Comparison of ENCODE assay signal across 22 cellular contexts in the genomic region with DNA sequence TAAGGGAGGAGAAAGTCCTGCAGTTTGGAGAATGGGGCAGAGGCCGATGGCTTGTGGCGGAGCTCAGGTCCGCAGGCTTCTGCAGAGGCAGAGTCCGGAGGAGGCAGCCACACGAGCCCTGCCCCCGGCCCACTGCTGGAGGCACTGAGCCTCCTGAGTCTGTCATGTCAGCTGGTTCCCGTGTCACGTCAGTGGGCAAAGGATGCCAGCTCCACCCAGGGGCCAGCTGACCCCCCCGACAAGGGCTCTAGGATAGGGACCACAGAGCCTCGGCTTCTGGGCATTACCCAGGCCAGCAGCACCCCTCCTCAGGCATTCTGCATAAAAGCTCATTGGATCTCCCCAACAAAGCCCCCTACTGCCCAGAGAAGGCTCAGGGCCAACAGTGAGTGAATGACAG. TPM values are rescaled to one million over a fixed set of nuclear protein-coding genes. Genes with fewer than 3 reads are reported as not detected.
DNase-seq lines count a peak whose midpoint lies in the region; ATAC-seq and TF ChIP-seq lines count a peak whose summit lies in the region.
"Had no signal": no experiment of that assay in that cellular context is flagged by ENCODE, and none has a peak within 500 bp of the region (broad histone marks: within the 10 kb centered on the region; RNA-seq: fewer than 3 reads in every experiment).

No MANE protein-coding gene starts in this region.

- H2BK12ac ChIP-seq in mesenchymal stem cell (ENCODE audit: low read length in 2 of 2) = peak overlapping the region in 1 of 2 experiments; percentile 55

- H2AK5ac ChIP-seq in mesenchymal stem cell (ENCODE audit: low read length, severe bottlenecking) = peak overlapping the region; percentile 24

- H4K20me1 ChIP-seq in BLaER1 treated with 17β-estradiol and CSF1 and Interleukin-3, amounts not matched to agents 10 nM and 100 nM = peaks cover 5 to 100% (median 55%) of the 10 kb centered on the region in 11 experiments; a peak in 20 of 22 replicates

- no peak overlapping the region for H3K18ac ChIP-seq in mesenchymal stem cell (ENCODE audit: low read depth in 1 of 2, low read length in 2 of 2)

- TF ChIP-seq POLR2A in adrenal gland (IDR thresholded peaks at IDR 0.05) = no peak
- TF ChIP-seq POLR2A in stomach (IDR thresholded peaks at IDR 0.05) = no peak

- H4K91ac ChIP-seq in mesenchymal stem cell (ENCODE audit: low read length) = no peak overlapping the region

- H2BK15ac ChIP-seq in mesenchymal stem cell (ENCODE audit: low read depth, poor library complexity, severe bottlenecking) = no peak overlapping the region

- no peak for TF ChIP-seq EP300 in stomach (IDR thresholded peaks at IDR 0.05)

- no peaks in the 10 kb centered on the region for H3K9me3 ChIP-seq in BLaER1 treated with 17β-estradiol and CSF1 and Interleukin-3, amounts not matched to agents 10 nM and 100 nM (replicated peaks in 1 of 11)
- no peaks in the 10 kb centered on the region for H3K9me3 ChIP-seq in adrenal gland (replicated peaks in 1 of 3)
- H3K9me3 ChIP-seq in mesenchymal stem cell (ENCODE audit: control insufficient read depth, low read length) = no peaks in the 10 kb centered on the region
- H3K9me3 ChIP-seq in stomach = no peaks in the 10 kb centered on the region
- H3K9me3 ChIP-seq: lower lobe of right lung, psoas muscle had no signal

- H3K9ac ChIP-seq in BLaER1 treated with 17β-estradiol and CSF1 and Interleukin-3, amounts not matched to agents 10 nM and 100 nM = peak overlapping the region in 5 of 11 experiments; percentile 12 to 50 (median 27); a peak in 4 of 22 replicates
- peak overlapping the region; percentile 84 for H3K9ac ChIP-seq in mesenchymal stem cell (ENCODE audit: low read length)
- H3K9ac ChIP-seq: neural progenitor cell had no signal

- no peak overlapping the region for H3K27ac Mint-ChIP-seq in activated CD4-positive, alpha-beta T cell treated with anti-CD3 and anti-CD28 coated beads for 36 hours
- no peak overlapping the region for H3K27ac Mint-ChIP-seq in HFFc6
- H3K27ac Mint-ChIP-seq: activated CD4-positive, alpha-beta memory T cell treated with anti-CD3 and anti-CD28 coated beads for 36 hours; activated naive CD8-positive, alpha-beta T cell treated with anti-CD3 and anti-CD28 coated beads for 36 hours had no signal

- peaks cover 13% of the 10 kb centered on the region for H3K79me1 ChIP-seq in mesenchymal stem cell (replicated peaks; ENCODE audit: low read length, poor library complexity, severe bottlenecking)

- no peaks in the 10 kb centered on the region for H3K36me3 Mint-ChIP-seq in activated CD4-positive, alpha-beta T cell treated with anti-CD3 and anti-CD28 coated beads for 36 hours (ENCODE audit: low read depth)
- no peaks in the 10 kb centered on the region for H3K36me3 Mint-ChIP-seq in HFFc6 (ENCODE audit: low read depth)
- H3K36me3 Mint-ChIP-seq: activated CD4-positive, alpha-beta memory T cell treated with anti-CD3 and anti-CD28 coated beads for 36 hours; activated naive CD8-positive, alpha-beta T cell treated with anti-CD3 and anti-CD28 coated beads for 36 hours; CD14-positive monocyte had no signal

- peaks cover 14% of the 10 kb centered on the region for H3K4me1 Mint-ChIP-seq in activated CD4-positive, alpha-beta T cell treated with anti-CD3 and anti-CD28 coated beads for 36 hours
- H3K4me1 Mint-ChIP-seq in HFFc6 (ENCODE audit: low read depth) = peaks cover 30% of the 10 kb centered on the region
- H3K4me1 Mint-ChIP-seq: IgD-negative memory B cell had no signal

- H3K27me3 Mint-ChIP-seq in activated CD4-positive, alpha-beta T cell treated with anti-CD3 and anti-CD28 coated beads for 36 hours = peaks cover 23% of the 10 kb centered on the region
- peaks cover 5% of the 10 kb centered on the region; the same call in 1 of the 2 replicates for H3K27me3 Mint-ChIP-seq in HFFc6 (ENCODE audit: insufficient read depth)

- ATAC-seq in activated CD4-positive, alpha-beta T cell treated with anti-CD3 and anti-CD28 coated beads for 36 hours = no peak
- ATAC-seq: lower lobe of right lung, psoas muscle had no signal

- H3K4me3 Mint-ChIP-seq in activated CD4-positive, alpha-beta T cell treated with anti-CD3 and anti-CD28 coated beads for 36 hours = no peak overlapping the region
- H3K4me3 Mint-ChIP-seq in HFFc6 = no peak overlapping the region
- H3K4me3 Mint-ChIP-seq: activated CD4-positive, alpha-beta memory T cell treated with anti-CD3 and anti-CD28 coated beads for 36 hours; activated naive CD8-positive, alpha-beta T cell treated with anti-CD3 and anti-CD28 coated beads for 36 hours; CD14-positive monocyte; IgD-negative memory B cell; neural progenitor cell had no signal

- TF ChIP-seq CTCF in adrenal gland (IDR thresholded peaks at IDR 0.05) (no peak), stomach (IDR thresholded peaks at IDR 0.05) (no peak), HFFc6 (IDR thresholded peaks at IDR 0.05) (no peak)

- H3K9me3 Mint-ChIP-seq in activated CD4-positive, alpha-beta T cell treated with anti-CD3 and anti-CD28 coated beads for 36 hours (ENCODE audit: low read depth) = no peaks in the 10 kb centered on the region
- H3K9me3 Mint-ChIP-seq in HFFc6 = no peaks in the 10 kb centered on the region
- H3K9me3 Mint-ChIP-seq: activated CD4-positive, alpha-beta memory T cell treated with anti-CD3 and anti-CD28 coated beads for 36 hours; activated naive CD8-positive, alpha-beta T cell treated with anti-CD3 and anti-CD28 coated beads for 36 hours; IgD-negative memory B cell; neural progenitor cell had no signal

- no peak overlapping the region for H3K4me3 ChIP-seq in BLaER1 treated with 17β-estradiol and CSF1 and Interleukin-3, amounts not matched to agents 10 nM and 100 nM
- no peak overlapping the region for H3K4me3 ChIP-seq in adrenal gland
- peak overlapping the region in 1 of 2 experiments; percentile 63 for H3K4me3 ChIP-seq in mesenchymal stem cell (ENCODE audit: insufficient read depth in 1 of 2, low read depth in 1 of 2, low read length in 2 of 2)
- peak overlapping the region in 1 of 4 donors; percentile 27 for H3K4me3 ChIP-seq in stomach
- H3K4me3 ChIP-seq: lower lobe of right lung, neural progenitor cell, psoas muscle had no signal

- POLR2A ChIA-PET in activated CD4-positive, alpha-beta T cell treated with anti-CD3 and anti-CD28 coated beads for 36 hours (lab: Charles Lee) = no interaction called here

- WGBS in adrenal gland, 4 donors = 79 to 88% (median 85%) methylated on average over 8 to 10 of the region's 10 CpGs
- 96% methylated on average over 10 of the region's 10 CpGs for WGBS in mesenchymal stem cell
- WGBS in stomach, 5 donors = 74 to 95% (median 88%) methylated on average over 4 to 10 of the region's 10 CpGs

- no peak overlapping the region for H3K4ac ChIP-seq in mesenchymal stem cell (ENCODE audit: low read depth in 1 of 2, low read length in 2 of 2)

- no peak overlapping the region for H2BK5ac ChIP-seq in mesenchymal stem cell (ENCODE audit: low read depth, low read length, poor library complexity, severe bottlenecking)

- H3K36me3 ChIP-seq in BLaER1 treated with 17β-estradiol and CSF1 and Interleukin-3, amounts not matched to agents 10 nM and 100 nM = peaks cover 0 to 37% (median 0%) of the 10 kb centered on the region in 11 experiments; a peak in 7 of 22 replicates
- H3K36me3 ChIP-seq in adrenal gland (replicated peaks in 1 of 2) (no peaks in the 10 kb centered on the region), mesenchymal stem cell (ENCODE audit: control insufficient read depth in 1 of 2, insufficient read depth in 2 of 2, low read depth in 1 of 2, low read length in 2 of 2) (peaks cover 16 to 37% of the 10 kb centered on the region in 2 experiments), stomach (peaks cover 0 to 15% (median 0%) of the 10 kb centered on the region in 4 donors)
- H3K36me3 ChIP-seq: lower lobe of right lung, neural progenitor cell had no signal

- no peak overlapping the region for H2AFZ ChIP-seq in mesenchymal stem cell (ENCODE audit: low read depth, low read length)
- H2AFZ ChIP-seq: neural progenitor cell had no signal

- peaks cover 36 to 95% (median 71%) of the 10 kb centered on the region in 10 experiments for H3K4me1 ChIP-seq in BLaER1 treated with 17β-estradiol and CSF1 and Interleukin-3, amounts not matched to agents 10 nM and 100 nM
- H3K4me1 ChIP-seq in adrenal gland (replicated peaks in 1 of 2) = peaks cover 53 to 93% of the 10 kb centered on the region in 2 donors
- peaks cover 48% of the 10 kb centered on the region for H3K4me1 ChIP-seq in mesenchymal stem cell (ENCODE audit: control insufficient read depth, insufficient read depth, low read depth, low read length)
- H3K4me1 ChIP-seq in stomach = peaks cover 33 to 90% (median 59%) of the 10 kb centered on the region in 4 donors

- DNase-seq in adrenal gland (peak in 5 of 7 donors; percentile 35 to 65 (median 47)), mesenchymal stem cell (no peak), stomach (no peak), T-helper 2 cell (no peak), HFFc6 (no peak)
- DNase-seq in activated CD4-positive, alpha-beta T cell treated with anti-CD3 and anti-CD28 coated beads for 36 hours = no peak
- DNase-seq in activated CD4-positive, alpha-beta T cell treated with anti-CD3 and anti-CD28 coated beads, Interleukin-2, amount 50 U/mL, for 4 hours = no peak
- DNase-seq: activated CD4-positive, alpha-beta memory T cell treated with anti-CD3 and anti-CD28 coated beads for 36 hours; activated CD4-positive, CD25-positive, alpha-beta regulatory T cell; activated naive CD8-positive, alpha-beta T cell treated with anti-CD3 and anti-CD28 coated beads for 36 hours; Calu3; effector memory CD4-positive, alpha-beta T cell; lower lobe of right lung; NCI-H1092; NCI-H1930; NCI-H2227 treated with DMSO at 0.1 percent for 48 hours; stimulated activated CD4-positive, alpha-beta T cell treated with anti-CD3 and anti-CD28 coated beads, Interleukin-1b, Interleukin-23, amount 100 ng/mL, for 48 hours had no signal

- no peak overlapping the region for H3K14ac ChIP-seq in mesenchymal stem cell (ENCODE audit: low read length in 2 of 2)

- H3K27ac ChIP-seq in BLaER1 treated with 17β-estradiol and CSF1 and Interleukin-3, amounts not matched to agents 10 nM and 100 nM = peak overlapping the region in 3 of 11 experiments; percentile 4 to 25 (median 6); a peak in 2 of 22 replicates
- H3K27ac ChIP-seq in adrenal gland (peak overlapping the region in 2 of 5 donors; percentile 92 to 94), mesenchymal stem cell (ENCODE audit: low read length, poor library complexity, severe bottlenecking) (no peak overlapping the region), stomach (peak overlapping the region in 4 of 5 donors; percentile 57 to 94 (median 80))
- H3K27ac ChIP-seq: lower lobe of right lung, neural progenitor cell, psoas muscle had no signal

- H3K4me2 ChIP-seq in BLaER1 treated with 17β-estradiol and CSF1 and Interleukin-3, amounts not matched to agents 10 nM and 100 nM = peak overlapping the region; percentile 66 to 93 (median 85)
- H3K4me2 ChIP-seq in mesenchymal stem cell (ENCODE audit: low read length, poor library complexity, severe bottlenecking) = no peak overlapping the region
- H3K4me2 ChIP-seq: neural progenitor cell had no signal

- no peak overlapping the region for H3K23ac ChIP-seq in mesenchymal stem cell (ENCODE audit: low read length in 2 of 2)

- H4K8ac ChIP-seq in mesenchymal stem cell (ENCODE audit: low read length) = no peak overlapping the region

- CTCF ChIA-PET in activated CD4-positive, alpha-beta T cell treated with anti-CD3 and anti-CD28 coated beads for 36 hours (lab: Charles Lee) = interaction anchor here (0.6 to 0.7 kb wide), 2 partner anchors 303 to 307 kb away, joined by 3 read pairs; no protein-coding TSS in a partner anchor

- no peaks in the 10 kb centered on the region for H3K27me3 ChIP-seq in BLaER1 treated with 17β-estradiol and CSF1 and Interleukin-3, amounts not matched to agents 10 nM and 100 nM
- H3K27me3 ChIP-seq in adrenal gland (no peaks in the 10 kb centered on the region), mesenchymal stem cell (ENCODE audit: control insufficient read depth in 1 of 2, insufficient read depth in 1 of 2, low read length in 2 of 2) (no peaks in the 10 kb centered on the region), stomach (no peaks in the 10 kb centered on the region)
- H3K27me3 ChIP-seq: neural progenitor cell had no signal

- no peak overlapping the region for H2BK120ac ChIP-seq in mesenchymal stem cell (ENCODE audit: low read depth, low read length)

- intact Hi-C loops in adrenal gland (cut with DNase I) (no loop called here), stomach (cut with DNase I; ENCODE audit: low total_unique reads) (no loop called here)
- intact Hi-C loops in activated CD4-positive, alpha-beta T cell treated with anti-CD3 and anti-CD28 coated beads for 36 hours (cut with DNase I, micrococcal nuclease) = no loop called here

RNA-seq across cellular contexts. Expression of gene SH3PXD2B, which starts 8.5 kb away (rescaled TPM):
- 100 to 1,000 TPM in 1 of 8 donors, 10 to 100 TPM in 7; 41.1 to 111 (median 64.7) TPM for total RNA-seq in adrenal gland
- polyA plus RNA-seq in adrenal gland = 10 to 100 TPM; 15.2 to 37.9 (median 28.4) TPM
- 25.7 TPM for polyA plus RNA-seq in mesenchymal stem cell (2013, experiment 1 of 2)
- 23.0 TPM for polyA plus RNA-seq in mesenchymal stem cell (2013, experiment 2 of 2)
- 10 to 100 TPM in 4 of 5 donors, 1 to 10 TPM in 1; 7.2 to 63.0 (median 35.1) TPM for total RNA-seq in stomach
- polyA plus RNA-seq in stomach = 10 to 100 TPM in 1 of 3 donors, 1 to 10 TPM in 2; 6.7 to 15.8 (median 7.4) TPM
- total RNA-seq in activated CD4-positive, alpha-beta T cell treated with anti-CD3 and anti-CD28 coated beads for 36 hours = 1 to 10 TPM; 1.3 to 1.8 TPM
- 10 to 100 TPM; 12.4 to 28.4 (median 24.3) TPM for total RNA-seq in HFFc6 (2021; fragmentation: NEBNext Ultra II Directional; extraction: Animal tissue kit (Norgen Biotek cat#: 25700))
- polyA plus RNA-seq: IgD-negative memory B cell had no signal

Comparison
In these comparisons a context has a peak if more than half of its experiments do, and no peak if none do; other contexts are left out.
1. DNase-seq: peak in adrenal gland (5 of 7); none in mesenchymal stem cell (single experiment), stomach (single experiment), activated CD4-positive, alpha-beta T cell treated with anti-CD3 and anti-CD28 coated beads for 36 hours (single experiment), T-helper 2 cell (0 of 5), HFFc6 (single experiment) and activated CD4-positive, alpha-beta T cell treated with anti-CD3 and anti-CD28 coated beads, Interleukin-2, amount 50 U/mL, for 4 hours (0 of 2).